In the genomic region with DNA sequence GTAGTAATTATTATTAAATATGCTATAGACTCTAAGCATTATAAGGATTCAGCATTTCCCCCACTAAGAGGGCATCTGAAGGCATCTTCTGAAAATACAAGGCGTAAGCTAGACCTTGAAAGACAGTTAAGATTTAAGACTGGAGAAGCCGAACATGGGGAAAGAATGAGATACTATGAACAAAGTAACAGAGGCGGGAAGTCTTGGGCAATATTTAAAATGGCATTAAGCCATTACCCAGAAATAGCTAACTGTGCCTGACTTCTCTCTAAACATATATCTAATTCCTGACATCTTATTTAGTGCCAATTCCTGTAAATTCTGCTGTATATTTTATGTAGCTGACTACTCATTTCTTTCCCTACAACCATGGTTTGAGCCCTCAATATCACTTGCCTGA, we compare ENCODE assay signal across 18 cellular contexts. TPM values are rescaled to one million over a fixed set of nuclear protein-coding genes. Genes with fewer than 3 reads are reported as not detected.
A peak's percentile ranks its signal among the peaks of the same experiment; 100 is the strongest.
DNase-seq lines count a peak whose midpoint lies in the region; ATAC-seq and TF ChIP-seq lines count a peak whose summit lies in the region.
"Had no signal": no experiment of that assay in that cellular context is flagged by ENCODE, and none has a peak within 500 bp of the region (broad histone marks: within the 10 kb centered on the region; RNA-seq: fewer than 3 reads in every experiment).

No MANE protein-coding gene starts in this region.

- H3K27ac ChIP-seq in upper lobe of left lung = peak overlapping the region; percentile 39 to 76 (median 46)
- H3K27ac ChIP-seq: KMS-11 had no signal

- no peak for DNase-seq in activated naive CD4-positive, alpha-beta T cell treated with anti-CD3 and anti-CD28 coated beads, Interleukin-2, amount 10 ng/mL, durations not matched to agents 7 days and 5 days
- no peak for DNase-seq in activated naive CD4-positive, alpha-beta T cell treated with anti-CD3 and anti-CD28 coated beads, Interleukin-2, amount 50 U/mL, for 72 hours (ENCODE audit: low spot score in 2 of 2)
- DNase-seq in astrocyte of the spinal cord (ENCODE audit: low read depth, low spot score) = peak; percentile 45
- peak; percentile 78 for DNase-seq in iris pigment epithelial cell (ENCODE audit: low read depth)
- DNase-seq in upper lobe of left lung = no peak
- DNase-seq in WTC11 (ENCODE audit: low spot score) = no peak
- DNase-seq in ureter (ENCODE audit: low spot score) = no peak
- DNase-seq in progenitor cell of endocrine pancreas (ENCODE audit: low spot score, unreplicated experiment) = no peak
- DNase-seq: activated CD8-positive, alpha-beta memory T cell treated with anti-CD3 and anti-CD28 coated beads, Interleukin-2, amount 50 U/mL, for 48 hours; activated naive CD8-positive, alpha-beta T cell treated with anti-CD3 and anti-CD28 coated beads for 36 hours; naive B cell; NCI-H187 treated with DMSO at 0.1 percent for 48 hours; right cardiac atrium; stimulated activated CD4-positive, alpha-beta T cell treated with anti-CD3 and anti-CD28 coated beads, Interleukin-4, amount 100 ng/mL, for 24 hours had no signal

- H3K9me3 ChIP-seq in upper lobe of left lung = no peaks in the 10 kb centered on the region
- H3K9me3 ChIP-seq: HAP-1 had no signal

- H3K27me3 Mint-ChIP-seq in activated naive CD4-positive, alpha-beta T cell treated with anti-CD3 and anti-CD28 coated beads, Interleukin-2, amount 10 ng/mL, durations not matched to agents 7 days and 5 days = no peaks in the 10 kb centered on the region
- no peaks in the 10 kb centered on the region for H3K27me3 Mint-ChIP-seq in WTC11 (ENCODE audit: low read depth)
- no peaks in the 10 kb centered on the region for H3K27me3 Mint-ChIP-seq in progenitor cell of endocrine pancreas
- H3K27me3 Mint-ChIP-seq: activated naive CD8-positive, alpha-beta T cell treated with anti-CD3 and anti-CD28 coated beads for 36 hours; naive B cell had no signal

- TF ChIP-seq POLR2A in upper lobe of left lung (IDR thresholded peaks at IDR 0.05) = no peak

- no peak overlapping the region for H3K4me3 ChIP-seq in astrocyte of the spinal cord (ENCODE audit: low read depth, low read length)
- no peak overlapping the region for H3K4me3 ChIP-seq in upper lobe of left lung
- H3K4me3 ChIP-seq: HAP-1 had no signal

- no peak for ATAC-seq in activated naive CD4-positive, alpha-beta T cell treated with anti-CD3 and anti-CD28 coated beads, Interleukin-2, amount 50 U/mL, for 72 hours
- ATAC-seq in upper lobe of left lung (ENCODE audit: low FRiP score in 2 of 2) (peak in 1 of 2 donors; percentile 47), WTC11 (no peak)
- ATAC-seq: activated CD4-positive, CD25-positive, alpha-beta regulatory T cell treated with anti-CD3 and anti-CD28 coated beads, Interleukin-2, amount 50 U/mL, for 24 hours; Panc1 had no signal

- H3K36me3 ChIP-seq in upper lobe of left lung = no peaks in the 10 kb centered on the region

- 44 to 51% methylated on average over 3 of the region's 3 CpGs for WGBS in upper lobe of left lung, 2 donors

- no peak overlapping the region for H3K4me3 Mint-ChIP-seq in activated naive CD4-positive, alpha-beta T cell treated with anti-CD3 and anti-CD28 coated beads, Interleukin-2, amount 10 ng/mL, durations not matched to agents 7 days and 5 days
- H3K4me3 Mint-ChIP-seq in WTC11 (no peak overlapping the region), progenitor cell of endocrine pancreas (ENCODE audit: low read depth) (no peak overlapping the region)
- H3K4me3 Mint-ChIP-seq: activated naive CD8-positive, alpha-beta T cell treated with anti-CD3 and anti-CD28 coated beads for 36 hours; naive B cell had no signal

- H3K27me3 ChIP-seq in upper lobe of left lung = no peaks in the 10 kb centered on the region

- H3K27ac Mint-ChIP-seq in activated naive CD4-positive, alpha-beta T cell treated with anti-CD3 and anti-CD28 coated beads, Interleukin-2, amount 10 ng/mL, durations not matched to agents 7 days and 5 days = peak overlapping the region; percentile 68
- no peak overlapping the region for H3K27ac Mint-ChIP-seq in activated naive CD4-positive, alpha-beta T cell treated with anti-CD3 and anti-CD28 coated beads, Interleukin-2, amount 50 U/mL, for 72 hours
- no peak overlapping the region for H3K27ac Mint-ChIP-seq in WTC11
- H3K27ac Mint-ChIP-seq in progenitor cell of endocrine pancreas = no peak overlapping the region

- peaks cover 4% of the 10 kb centered on the region for H3K9me3 Mint-ChIP-seq in activated naive CD4-positive, alpha-beta T cell treated with anti-CD3 and anti-CD28 coated beads, Interleukin-2, amount 10 ng/mL, durations not matched to agents 7 days and 5 days
- H3K9me3 Mint-ChIP-seq in activated naive CD4-positive, alpha-beta T cell treated with anti-CD3 and anti-CD28 coated beads, Interleukin-2, amount 50 U/mL, for 72 hours = peaks cover 5 to 14% of the 10 kb centered on the region in 2 donors
- H3K9me3 Mint-ChIP-seq in WTC11 (no peaks in the 10 kb centered on the region), progenitor cell of endocrine pancreas (ENCODE audit: low read depth) (no peaks in the 10 kb centered on the region)

- TF ChIP-seq EP300 in upper lobe of left lung (IDR thresholded peaks at IDR 0.05) = no peak

- peaks cover 73% of the 10 kb centered on the region for H3K4me1 Mint-ChIP-seq in activated naive CD4-positive, alpha-beta T cell treated with anti-CD3 and anti-CD28 coated beads, Interleukin-2, amount 10 ng/mL, durations not matched to agents 7 days and 5 days
- H3K4me1 Mint-ChIP-seq in WTC11 (peaks cover 36% of the 10 kb centered on the region), progenitor cell of endocrine pancreas (ENCODE audit: low read depth) (peaks cover 11% of the 10 kb centered on the region)

- TF ChIP-seq CTCF in astrocyte of the spinal cord (IDR thresholded peaks at IDR 0.05; ENCODE audit: low read depth, low read length) (no peak), upper lobe of left lung (IDR thresholded peaks at IDR 0.05) (no peak), WTC11 (IDR thresholded peaks at IDR 0.05) (no peak), progenitor cell of endocrine pancreas (IDR thresholded peaks at IDR 0.05; ENCODE audit: unreplicated experiment) (no peak)

- in situ Hi-C loops in astrocyte of the spinal cord (cut with HindIII; ENCODE audit: low sequenced_read_pairs) = no loop called here

- CTCF ChIA-PET in activated naive CD4-positive, alpha-beta T cell treated with anti-CD3 and anti-CD28 coated beads, Interleukin-2, amount 10 ng/mL, durations not matched to agents 7 days and 5 days (lab: Charles Lee) = interaction anchor here (1.0 kb wide), 1 partner anchor 80 kb away, joined by 3 read pairs; no protein-coding TSS in a partner anchor
- CTCF ChIA-PET in WTC11 (lab: Charles Lee) = no interaction called here

- H3K36me3 Mint-ChIP-seq in activated naive CD4-positive, alpha-beta T cell treated with anti-CD3 and anti-CD28 coated beads, Interleukin-2, amount 10 ng/mL, durations not matched to agents 7 days and 5 days = peaks cover 59% of the 10 kb centered on the region
- H3K36me3 Mint-ChIP-seq in activated naive CD4-positive, alpha-beta T cell treated with anti-CD3 and anti-CD28 coated beads, Interleukin-2, amount 50 U/mL, for 72 hours = peaks cover 39 to 49% of the 10 kb centered on the region in 2 donors
- peaks cover 26% of the 10 kb centered on the region for H3K36me3 Mint-ChIP-seq in WTC11
- H3K36me3 Mint-ChIP-seq in progenitor cell of endocrine pancreas (ENCODE audit: insufficient read depth) = peaks cover 7% of the 10 kb centered on the region

- POLR2A ChIA-PET in WTC11 (lab: Charles Lee) = no interaction called here

- H3K4me1 ChIP-seq in upper lobe of left lung = peaks cover 28 to 37% (median 35%) of the 10 kb centered on the region in 4 donors

TF ChIP-seq in WTC11, 78 proteins besides CTCF, POLR2A, EP300 and RAD21 (continues in another document):
- no peak for TF ChIP-seq ELF4 (CRISPR knock-in tag; IDR thresholded peaks at IDR 0.05; ENCODE audit: low read depth)
- TF ChIP-seq, protein P1, sequence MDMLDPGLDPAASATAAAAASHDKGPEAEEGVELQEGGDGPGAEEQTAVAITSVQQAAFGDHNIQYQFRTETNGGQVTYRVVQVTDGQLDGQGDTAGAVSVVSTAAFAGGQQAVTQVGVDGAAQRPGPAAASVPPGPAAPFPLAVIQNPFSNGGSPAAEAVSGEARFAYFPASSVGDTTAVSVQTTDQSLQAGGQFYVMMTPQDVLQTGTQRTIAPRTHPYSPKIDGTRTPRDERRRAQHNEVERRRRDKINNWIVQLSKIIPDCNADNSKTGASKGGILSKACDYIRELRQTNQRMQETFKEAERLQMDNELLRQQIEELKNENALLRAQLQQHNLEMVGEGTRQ (CRISPR knock-in tag; IDR thresholded peaks at IDR 0.05) = no peak
- TF ChIP-seq CREM (CRISPR knock-in tag; IDR thresholded peaks at IDR 0.05) = no peak
- TF ChIP-seq, protein P2, sequence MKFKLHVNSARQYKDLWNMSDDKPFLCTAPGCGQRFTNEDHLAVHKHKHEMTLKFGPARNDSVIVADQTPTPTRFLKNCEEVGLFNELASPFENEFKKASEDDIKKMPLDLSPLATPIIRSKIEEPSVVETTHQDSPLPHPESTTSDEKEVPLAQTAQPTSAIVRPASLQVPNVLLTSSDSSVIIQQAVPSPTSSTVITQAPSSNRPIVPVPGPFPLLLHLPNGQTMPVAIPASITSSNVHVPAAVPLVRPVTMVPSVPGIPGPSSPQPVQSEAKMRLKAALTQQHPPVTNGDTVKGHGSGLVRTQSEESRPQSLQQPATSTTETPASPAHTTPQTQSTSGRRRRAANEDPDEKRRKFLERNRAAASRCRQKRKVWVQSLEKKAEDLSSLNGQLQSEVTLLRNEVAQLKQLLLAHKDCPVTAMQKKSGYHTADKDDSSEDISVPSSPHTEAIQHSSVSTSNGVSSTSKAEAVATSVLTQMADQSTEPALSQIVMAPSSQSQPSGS (CRISPR knock-in tag; IDR thresholded peaks at IDR 0.05; ENCODE audit: borderline replicate concordance, low read depth) = no peak
- TF ChIP-seq, protein P3, sequence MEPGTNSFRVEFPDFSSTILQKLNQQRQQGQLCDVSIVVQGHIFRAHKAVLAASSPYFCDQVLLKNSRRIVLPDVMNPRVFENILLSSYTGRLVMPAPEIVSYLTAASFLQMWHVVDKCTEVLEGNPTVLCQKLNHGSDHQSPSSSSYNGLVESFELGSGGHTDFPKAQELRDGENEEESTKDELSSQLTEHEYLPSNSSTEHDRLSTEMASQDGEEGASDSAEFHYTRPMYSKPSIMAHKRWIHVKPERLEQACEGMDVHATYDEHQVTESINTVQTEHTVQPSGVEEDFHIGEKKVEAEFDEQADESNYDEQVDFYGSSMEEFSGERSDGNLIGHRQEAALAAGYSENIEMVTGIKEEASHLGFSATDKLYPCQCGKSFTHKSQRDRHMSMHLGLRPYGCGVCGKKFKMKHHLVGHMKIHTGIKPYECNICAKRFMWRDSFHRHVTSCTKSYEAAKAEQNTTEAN (CRISPR knock-in tag; IDR thresholded peaks at IDR 0.05) = no peak
- no peak for TF ChIP-seq FOXP1 (CRISPR knock-in tag; IDR thresholded peaks at IDR 0.05; ENCODE audit: borderline replicate concordance)
- no peak for TF ChIP-seq MXD4 (CRISPR knock-in tag; IDR thresholded peaks at IDR 0.05; ENCODE audit: borderline replicate concordance)
- no peak for TF ChIP-seq ZNF671 (CRISPR knock-in tag; IDR thresholded peaks at IDR 0.05)

RNA-seq across cellular contexts. Expression of a gene that starts 20.9 kb away (rescaled TPM):
- total RNA-seq in activated naive CD4-positive, alpha-beta T cell treated with anti-CD3 and anti-CD28 coated beads, Interleukin-2, amount 50 U/mL, for 72 hours = 10 to 100 TPM; 23.2 to 44.0 TPM
- total RNA-seq in upper lobe of left lung = 10 to 100 TPM; 14.8 to 25.2 (median 21.5) TPM
- total RNA-seq in WTC11 (2021) = 64.8 to 66.3 TPM (median 65.5 TPM) in 3 replicates
- total RNA-seq in ureter = 31.7 TPM
- total RNA-seq in progenitor cell of endocrine pancreas = 45.9 and 48.2 TPM in 2 replicates

Comparison
In these comparisons a context has a peak if more than half of its experiments do, and no peak if none do; other contexts are left out.
1. DNase-seq: peak in astrocyte of the spinal cord (single experiment) and iris pigment epithelial cell (single experiment); none in activated naive CD4-positive, alpha-beta T cell treated with anti-CD3 and anti-CD28 coated beads, Interleukin-2, amount 10 ng/mL, durations not matched to agents 7 days and 5 days (single experiment), activated naive CD4-positive, alpha-beta T cell treated with anti-CD3 and anti-CD28 coated beads, Interleukin-2, amount 50 U/mL, for 72 hours (0 of 2), upper lobe of left lung (0 of 2), WTC11 (single experiment), ureter (single experiment) and progenitor cell of endocrine pancreas (single experiment).